Comparison of ENCODE assay signal across 10 cellular contexts in the genomic region with DNA sequence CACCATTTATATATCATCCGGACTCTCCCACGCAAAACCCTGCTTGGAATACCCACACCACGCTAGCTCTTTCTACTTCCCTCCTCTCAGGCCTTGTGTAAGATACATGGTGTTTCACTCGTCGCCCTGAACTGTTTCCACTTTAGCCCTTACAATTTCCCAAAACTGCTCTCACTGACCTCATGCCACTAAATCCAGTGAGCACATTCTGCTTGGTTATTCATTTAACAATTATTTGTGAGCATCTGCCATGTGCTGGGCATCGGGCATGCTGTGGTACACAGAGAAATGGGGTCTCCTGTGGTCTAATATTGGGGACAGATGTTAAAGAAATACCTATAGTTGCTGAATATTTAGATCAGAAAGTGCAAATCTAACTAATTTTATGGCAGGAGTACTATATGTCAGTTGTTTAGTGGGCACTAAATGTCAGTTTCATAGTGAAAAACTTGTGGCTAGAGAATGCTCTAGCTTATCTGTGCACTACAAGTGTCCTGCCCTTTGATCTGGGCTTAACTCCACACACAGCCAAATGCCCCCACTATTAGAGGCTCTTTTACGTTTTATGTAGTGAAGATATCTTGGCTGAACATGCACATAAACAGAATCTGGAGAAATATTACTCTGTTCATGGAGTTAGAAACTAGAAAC. TPM values are rescaled to one million over a fixed set of nuclear protein-coding genes. Genes with fewer than 3 reads are reported as not detected.
DNase-seq lines count a peak whose midpoint lies in the region; ATAC-seq, FAIRE-seq and TF ChIP-seq lines count a peak whose summit lies in the region.
"Had no signal": no experiment of that assay in that cellular context is flagged by ENCODE, and none has a peak within 500 bp of the region (broad histone marks: within the 10 kb centered on the region; RNA-seq: fewer than 3 reads in every experiment).

No MANE protein-coding gene starts in this region.

- H3K4me1 ChIP-seq in endothelial cell of umbilical vein (ENCODE audit: control insufficient read depth, extremely low read depth, insufficient read depth, low read length) (peaks cover 7% of the 10 kb centered on the region), transverse colon (peaks cover 0 to 30% (median 21%) of the 10 kb centered on the region in 4 donors), H9 (ENCODE audit: insufficient read depth, low read length) (peaks cover 2% of the 10 kb centered on the region; the same call in 1 of the 2 replicates)

- no peaks in the 10 kb centered on the region for H3K23me2 ChIP-seq in H9 (ENCODE audit: insufficient read length, low read depth, low read length, poor library complexity, severe bottlenecking)

- H2BK120ac ChIP-seq in H9 (ENCODE audit: low read depth, low read length, poor library complexity, severe bottlenecking) = no peak overlapping the region

- H3K23ac ChIP-seq in H9 (ENCODE audit: insufficient read length, low read depth, low read length) = no peak overlapping the region

- H3K36me3 Mint-ChIP-seq in activated CD8-positive, alpha-beta memory T cell treated with anti-CD3 and anti-CD28 coated beads, Interleukin-2, amount 10 ng/mL, durations not matched to agents 7 days and 5 days = peaks cover 5% of the 10 kb centered on the region
- no peaks in the 10 kb centered on the region for H3K36me3 Mint-ChIP-seq in H9 (ENCODE audit: insufficient read depth in 1 of 3, low read depth in 3 of 3)
- H3K36me3 Mint-ChIP-seq: WTC11 had no signal

- POLR2A ChIA-PET in endothelial cell of umbilical vein (lab: Charles Lee) = no interaction called here

- no peak overlapping the region for H4K5ac ChIP-seq in H9 (ENCODE audit: insufficient read length, low read depth, low read length)

- H3K27me3 ChIP-seq in endothelial cell of umbilical vein (ENCODE audit: control insufficient read depth in 2 of 2, insufficient read depth in 2 of 2, low read length in 2 of 2) (no peaks in the 10 kb centered on the region), transverse colon (no peaks in the 10 kb centered on the region), H9 (ENCODE audit: insufficient read depth, low read length) (no peaks in the 10 kb centered on the region)

- ATAC-seq in GM19395 (IDR thresholded peaks at IDR 0.05; ENCODE audit: unreplicated experiment) (peak; percentile 58), HG03432 (IDR thresholded peaks at IDR 0.05; ENCODE audit: unreplicated experiment) (peak; percentile 60)
- no peak for ATAC-seq in activated CD8-positive, alpha-beta memory T cell treated with anti-CD3 and anti-CD28 coated beads, Interleukin-2, amount 10 ng/mL, durations not matched to agents 7 days and 5 days
- ATAC-seq: WTC11 had no signal

- H2AFZ ChIP-seq in endothelial cell of umbilical vein (ENCODE audit: low read depth, low read length) (no peak overlapping the region), H9 (ENCODE audit: low read length) (no peak overlapping the region)

- H2AK5ac ChIP-seq in H9 (ENCODE audit: insufficient read length, low read length) = no peak overlapping the region

- no peaks in the 10 kb centered on the region for H3K79me1 ChIP-seq in H9 (ENCODE audit: insufficient read depth, low read depth, low read length, poor library complexity, severe bottlenecking)

- no peaks in the 10 kb centered on the region for H3K79me2 ChIP-seq in endothelial cell of umbilical vein (ENCODE audit: control insufficient read depth, insufficient read depth, low read length)
- no peaks in the 10 kb centered on the region for H3K79me2 ChIP-seq in H9 (ENCODE audit: insufficient read depth, low read length)

- no TSS peak for BruUV-seq in endothelial cell of umbilical vein (replicated peaks; lab: Mats Ljungman, UMichigan)

- no peaks in the 10 kb centered on the region for H3K27me3 Mint-ChIP-seq in activated CD8-positive, alpha-beta memory T cell treated with anti-CD3 and anti-CD28 coated beads, Interleukin-2, amount 10 ng/mL, durations not matched to agents 7 days and 5 days
- no peaks in the 10 kb centered on the region; the same call in 1 of the 2 replicates for H3K27me3 Mint-ChIP-seq in H9 (ENCODE audit: low read depth)

- intact Hi-C loops in endothelial cell of umbilical vein (cut with micrococcal nuclease) (no loop called here), transverse colon (cut with DNase I; ENCODE audit: low total_unique reads) (no loop called here)

- no peak overlapping the region for H3K56ac ChIP-seq in H9 (ENCODE audit: insufficient read length, low read depth, low read length)

- H3K27ac ChIP-seq in endothelial cell of umbilical vein (ENCODE audit: insufficient read depth, low read depth, low read length) (no peak overlapping the region), transverse colon (peak overlapping the region; percentile 18 to 71 (median 59)), H9 (ENCODE audit: insufficient read length, low read depth, low read length) (no peak overlapping the region)

- dilution Hi-C loops in endothelial cell of umbilical vein (cut with MboI; ENCODE audit: extremely low pct_ligation_motif_present, low sequenced_read_pairs) = no loop called here

- FAIRE-seq in endothelial cell of umbilical vein (lab: Jason Lieb, UNC) = no peak

- H3K18ac ChIP-seq in H9 (ENCODE audit: insufficient read length, low read depth, low read length) = no peak overlapping the region

- H3K4me3 Mint-ChIP-seq in activated CD8-positive, alpha-beta memory T cell treated with anti-CD3 and anti-CD28 coated beads, Interleukin-2, amount 10 ng/mL, durations not matched to agents 7 days and 5 days = no peak overlapping the region
- H3K4me3 Mint-ChIP-seq in H9 = no peak overlapping the region
- H3K4me3 Mint-ChIP-seq: WTC11 had no signal

- H3K4me3 ChIP-seq in endothelial cell of umbilical vein (replicated peaks in 1 of 3; ENCODE audit: insufficient read depth in 1 of 3, low read depth in 1 of 3, low read length in 3 of 3) (no peak overlapping the region), transverse colon (no peak overlapping the region)

- no peaks in the 10 kb centered on the region for H3K9me1 ChIP-seq in endothelial cell of umbilical vein (replicated peaks; ENCODE audit: control insufficient read depth, extremely low read depth, insufficient read depth, low read length)

- H3K4me1 Mint-ChIP-seq in activated CD8-positive, alpha-beta memory T cell treated with anti-CD3 and anti-CD28 coated beads, Interleukin-2, amount 10 ng/mL, durations not matched to agents 7 days and 5 days = peaks cover 37% of the 10 kb centered on the region
- 0 out of 4 replicates have a peak, but pooled peaks cover 0 to 2% of the 10 kb centered on the region in 2 experiments for H3K4me1 Mint-ChIP-seq in H9

- no peak overlapping the region for H4K91ac ChIP-seq in H9 (ENCODE audit: insufficient read length, low read depth, low read length)

- H3K4ac ChIP-seq in H9 (ENCODE audit: low read depth, low read length) = no peak overlapping the region

- H2BK5ac ChIP-seq in H9 (ENCODE audit: insufficient read length, low read length) = no peak overlapping the region

- H4K20me1 ChIP-seq in endothelial cell of umbilical vein (replicated peaks; ENCODE audit: control insufficient read depth, extremely low read depth, insufficient read depth, low read length) (no peaks in the 10 kb centered on the region), H9 (ENCODE audit: control insufficient read depth, insufficient read depth, insufficient read length) (no peaks in the 10 kb centered on the region)

- no peaks in the 10 kb centered on the region for H3K9me3 ChIP-seq in endothelial cell of umbilical vein (replicated peaks; ENCODE audit: control insufficient read depth, insufficient read depth, low read length)
- H3K9me3 ChIP-seq in transverse colon = no peaks in the 10 kb centered on the region
- H3K9me3 ChIP-seq in H9 (ENCODE audit: control insufficient read depth, low read depth, low read length) = no peaks in the 10 kb centered on the region

- no peaks in the 10 kb centered on the region for H3K9me3 Mint-ChIP-seq in activated CD8-positive, alpha-beta memory T cell treated with anti-CD3 and anti-CD28 coated beads, Interleukin-2, amount 10 ng/mL, durations not matched to agents 7 days and 5 days (ENCODE audit: low read depth)
- no peaks in the 10 kb centered on the region for H3K9me3 Mint-ChIP-seq in H9

- no peak overlapping the region for H3T11ph ChIP-seq in H9 (ENCODE audit: low read length)

- TF ChIP-seq EP300 in transverse colon (IDR thresholded peaks at IDR 0.05; ENCODE audit: low read depth) = no peak

- H2BK12ac ChIP-seq in H9 (ENCODE audit: insufficient read length, low read depth, low read length) = no peak overlapping the region

- H3K9ac ChIP-seq in endothelial cell of umbilical vein (replicated peaks; ENCODE audit: extremely low read depth, insufficient read depth, low read length) (peak overlapping the region; percentile 8), H9 (ENCODE audit: extremely low read depth, insufficient read length, low read length) (no peak overlapping the region)

- peak overlapping the region; percentile 82 for H3K4me2 ChIP-seq in endothelial cell of umbilical vein (ENCODE audit: insufficient read depth, low read length)
- no peak overlapping the region for H3K4me2 ChIP-seq in H9 (ENCODE audit: insufficient read depth, insufficient read length, low read length)

- no peak overlapping the region for H2BK20ac ChIP-seq in H9 (ENCODE audit: low read depth, low read length, poor library complexity, severe bottlenecking)

- DNase-seq in endothelial cell of umbilical vein (ENCODE audit: low read depth, low spot score) = no peak
- DNase-seq in transverse colon = no peak
- DNase-seq in activated CD8-positive, alpha-beta memory T cell treated with anti-CD3 and anti-CD28 coated beads, Interleukin-2, amount 10 ng/mL, durations not matched to agents 7 days and 5 days = no peak
- no peak for DNase-seq in NCI-H1092 treated with DMSO at 0.1 percent for 48 hours (lab: John Stamatoyannopoulos, UW)
- DNase-seq in H9 = no peak
- DNase-seq: activated T-cell treated with anti-CD3 and anti-CD28 coated beads, Interleukin-2, amount 50 U/mL, for 48 hours; stimulated activated CD4-positive, alpha-beta T cell treated with anti-CD3 and anti-CD28 coated beads, Interleukin-15, amount 100 ng/mL, for 24 hours had no signal

- H3K36me3 ChIP-seq in endothelial cell of umbilical vein (ENCODE audit: control insufficient read depth in 2 of 2, extremely low read depth in 1 of 2, insufficient read depth in 2 of 2, low read length in 2 of 2) (no peaks in the 10 kb centered on the region), transverse colon (no peaks in the 10 kb centered on the region)

- no peak overlapping the region for H3K27ac Mint-ChIP-seq in activated CD8-positive, alpha-beta memory T cell treated with anti-CD3 and anti-CD28 coated beads, Interleukin-2, amount 10 ng/mL, durations not matched to agents 7 days and 5 days
- H3K27ac Mint-ChIP-seq in H9 = no peak overlapping the region; a peak in 1 of 7 replicates
- H3K27ac Mint-ChIP-seq: WTC11 had no signal

- no peak overlapping the region for H4K8ac ChIP-seq in H9 (replicated peaks; ENCODE audit: insufficient read length, low read depth, low read length)

- H2BK15ac ChIP-seq in H9 (ENCODE audit: low read depth, low read length) = no peak overlapping the region

- in situ Hi-C loops in transverse colon (cut with MboI; ENCODE audit: low pct_ligation_motif_present in 1 of 4, low pct_unique_long_range_greater_than_20kb in 1 of 4, low sequenced_read_pairs in 3 of 4) = no loop called here

- 67 to 76% methylated on average over 7 of the region's 7 CpGs for WGBS in transverse colon (ENCODE audit: low coverage in 1 of 2), 2 donors
- WGBS in H9 (ENCODE audit: extremely low coverage, insufficient read length, low lambda C conversion rate) = no CpG with 5 or more reads among the region's 7 CpGs

- H3K14ac ChIP-seq in H9 (ENCODE audit: insufficient read depth, low read length) = no peak overlapping the region

- TF ChIP-seq POLR2A in endothelial cell of umbilical vein (IDR thresholded peaks at IDR 0.05; ENCODE audit: low read depth, low read length) (no peak), transverse colon (IDR thresholded peaks at IDR 0.05) (no peak)

- no peak for TF ChIP-seq CTCF in endothelial cell of umbilical vein (IDR thresholded peaks at IDR 0.05; ENCODE audit: extremely low read depth in 1 of 2, insufficient read depth in 1 of 2, low read depth in 1 of 2, low read length in 2 of 2)
- TF ChIP-seq CTCF in transverse colon (IDR thresholded peaks at IDR 0.05) = no peak
- no peak for TF ChIP-seq CTCF in H9 (conservative IDR thresholded peaks at IDR 0.05)

- CTCF ChIA-PET in endothelial cell of umbilical vein (lab: Charles Lee) = no interaction called here
- CTCF ChIA-PET in activated CD8-positive, alpha-beta memory T cell treated with anti-CD3 and anti-CD28 coated beads, Interleukin-2, amount 10 ng/mL, durations not matched to agents 7 days and 5 days (lab: Charles Lee) = no interaction called here

RNA-seq across cellular contexts. Expression of a gene that starts 41.0 kb away (rescaled TPM):
- 49.7 and 62.5 TPM in 2 replicates for total RNA-seq in endothelial cell of umbilical vein
- 7.8 and 8.8 TPM in 2 replicates for polyA plus RNA-seq in endothelial cell of umbilical vein
- 6.0 and 6.2 TPM in 2 replicates for polyA plus RNA-seq in endothelial cell of umbilical vein (2011; cell fraction: cytosol; rRNA removed)
- polyA plus RNA-seq in endothelial cell of umbilical vein (2011; cell fraction: nucleus; rRNA removed) = 14.7 and 21.3 TPM in 2 replicates
- 8.2 and 10.3 TPM in 2 replicates for polyA plus RNA-seq in endothelial cell of umbilical vein (2012)
- 26.0 and 30.9 TPM in 2 replicates for polyA minus RNA-seq in endothelial cell of umbilical vein
- polyA minus RNA-seq in endothelial cell of umbilical vein (2011; cell fraction: cytosol; rRNA and poly(A)+ RNA removed) = 1.0 TPM
- polyA minus RNA-seq in endothelial cell of umbilical vein (2011; cell fraction: nucleus; rRNA and poly(A)+ RNA removed) = 45.9 and 53.6 TPM in 2 replicates
- total RNA-seq in transverse colon = 10 to 100 TPM; 35.4 to 93.9 (median 58.3) TPM
- 1 to 10 TPM; 4.6 to 5.1 TPM for total RNA-seq in activated CD8-positive, alpha-beta memory T cell treated with anti-CD3 and anti-CD28 coated beads, Interleukin-2, amount 10 ng/mL, durations not matched to agents 7 days and 5 days
- total RNA-seq in H9 (2021) = 0.64 and 1.0 TPM in 2 replicates

Comparison
In these comparisons a context has a peak if more than half of its experiments do, and no peak if none do; other contexts are left out.
1. H3K27ac ChIP-seq: peak in transverse colon (4 of 4); none in endothelial cell of umbilical vein (single experiment) and H9 (single experiment).